In the genomic region with DNA sequence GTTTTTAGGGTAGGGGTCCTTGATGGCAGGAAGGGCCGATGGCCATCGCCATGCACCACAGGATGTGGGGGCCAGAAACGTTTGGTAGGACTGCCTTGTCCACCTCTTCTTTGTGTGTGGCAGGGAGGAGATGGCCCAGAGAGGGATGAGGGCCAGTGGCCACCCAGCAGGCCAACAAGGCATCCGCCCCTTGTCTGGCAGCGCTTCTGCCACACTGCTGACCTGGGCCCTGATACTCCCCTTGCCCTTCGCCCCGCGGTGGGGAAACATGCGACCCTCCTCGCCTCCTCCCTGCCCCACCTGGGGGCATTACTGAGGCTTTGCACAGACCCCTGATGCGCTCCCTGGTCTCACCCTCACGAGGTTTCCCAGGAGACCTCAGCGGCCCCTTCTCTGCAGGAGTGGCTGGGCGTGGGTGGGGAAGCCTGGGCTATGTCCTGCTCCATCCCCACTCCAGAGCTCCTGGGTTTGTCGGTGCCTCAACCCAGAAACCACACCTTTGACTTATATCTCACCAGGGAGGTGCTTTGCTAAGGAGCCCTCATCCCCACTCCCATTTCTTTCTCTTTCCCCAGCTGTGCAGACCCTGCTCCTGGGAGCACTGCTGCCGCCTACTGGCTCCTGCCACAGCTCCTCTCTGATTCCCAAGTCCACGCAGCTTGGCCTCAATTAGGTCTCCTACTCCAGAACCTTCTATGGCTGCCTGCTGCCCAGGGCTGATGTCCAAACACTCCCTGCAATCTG, we compare ENCODE assay signal across 9 cellular contexts. TPM values are rescaled to one million over a fixed set of nuclear protein-coding genes. Genes with fewer than 3 reads are reported as not detected.
A peak's percentile ranks its signal among the peaks of the same experiment; 100 is the strongest.
DNase-seq lines count a peak whose midpoint lies in the region; ATAC-seq, FAIRE-seq and TF ChIP-seq lines count a peak whose summit lies in the region.
"Had no signal": no experiment of that assay in that cellular context is flagged by ENCODE, and none has a peak within 500 bp of the region (broad histone marks: within the 10 kb centered on the region; RNA-seq: fewer than 3 reads in every experiment).

No MANE protein-coding gene starts in this region.

- no peaks in the 10 kb centered on the region for H3K27me3 ChIP-seq in SU-DHL-6 (ENCODE audit: low read length)

- no peaks in the 10 kb centered on the region for H3K9me2 ChIP-seq in SU-DHL-6 (replicated peaks; ENCODE audit: insufficient read depth, low read length)

- no peak for FAIRE-seq in A549 (lab: Jason Lieb, UNC)

- WGBS in A549 (ENCODE audit: missing lambda C conversion rate), result 80% methylated on average over 16 of the region's 17 CpGs

- TF ChIP-seq RAD21 in A549 (conservative IDR thresholded peaks at IDR 0.05 in 1 of 2, IDR thresholded peaks at IDR 0.05 in 1 of 2), result peak; percentile 45 to 51; a peak in 4 of 5 replicates

- no peak overlapping the region for H2AFZ ChIP-seq in SU-DHL-6 (ENCODE audit: low read depth, low read length, severe bottlenecking)

- DNase-seq in A549 (ENCODE audit: low read depth in 1 of 2, low spot score in 1 of 2) (peak in 1 of 2 experiments; percentile 33), GM12865 (ENCODE audit: low read depth) (peak; percentile 14), foreskin melanocyte (no peak), SW480 (ENCODE audit: low spot score) (no peak), NCI-H2029 (lab: John Stamatoyannopoulos, UW) (no peak)
- no peak for DNase-seq in activated CD4-positive, alpha-beta T cell treated with anti-CD3 and anti-CD28 coated beads for 48 hours
- DNase-seq: activated T-cell treated with anti-CD3 and anti-CD28 coated beads, Interleukin-2, amount 50 U/mL, for 48 hours had no signal

- H3K4me1 ChIP-seq in A549, result no peaks in the 10 kb centered on the region

- no peak for TF ChIP-seq POLR2A in A549 (IDR thresholded peaks at IDR 0.05; ENCODE audit: low read length)

- no peaks in the 10 kb centered on the region for H3F3A ChIP-seq in SU-DHL-6 (ENCODE audit: insufficient read depth)

- H3K4me3 ChIP-seq in A549 (no peak overlapping the region), GM12865 (ENCODE audit: low read depth, low read length) (no peak overlapping the region), SU-DHL-6 (ENCODE audit: insufficient read depth, low read length, poor library complexity, severe bottlenecking) (no peak overlapping the region), iPS-18c (ENCODE audit: insufficient read depth, low read depth, low read length) (peak overlapping the region; percentile 24; the same call in 1 of the 2 replicates)

- no peak overlapping the region for H3K9ac ChIP-seq in SU-DHL-6 (ENCODE audit: low read length)

- H3K27ac ChIP-seq in A549 (peak overlapping the region in 1 of 2 experiments; percentile 25; a peak in 1 of 6 replicates), SU-DHL-6 (ENCODE audit: low read depth, low read length) (no peak overlapping the region)

- CTCF ChIA-PET in A549 (lab: Yijun Ruan, JAX), result interaction anchor here (0.6 to 8.1 kb wide), 27 partner anchors 9 to 609 kb away, joined by 3 to 97 read pairs (median 3); no protein-coding TSS in a partner anchor

- ATAC-seq in A549, result peak; percentile 39 to 75; a peak in 4 of 6 replicates

- H3K79me2 ChIP-seq in SU-DHL-6 (ENCODE audit: insufficient read depth, low read length), result no peaks in the 10 kb centered on the region

- H3K4me2 ChIP-seq in A549 (no peak overlapping the region), SU-DHL-6 (ENCODE audit: low read depth, low read length, poor library complexity, severe bottlenecking) (no peak overlapping the region)

- POLR2A ChIA-PET in A549 (lab: Yijun Ruan, JAX), result interaction anchor here (1.0 kb wide), 1 partner anchor 39 kb away, joined by 3 read pairs; a partner anchor contains a TSS

- H4K20me1 ChIP-seq in SU-DHL-6 (ENCODE audit: low read depth, low read length), result no peaks in the 10 kb centered on the region

- H3K9me3 ChIP-seq in A549 (no peaks in the 10 kb centered on the region), SU-DHL-6 (ENCODE audit: insufficient read depth, low read length) (no peaks in the 10 kb centered on the region), iPS-18c (ENCODE audit: control insufficient read depth, insufficient read depth, low read length) (peaks cover 2% of the 10 kb centered on the region)

- no peak for TF ChIP-seq EP300 in A549 (IDR thresholded peaks at IDR 0.05)

- H3K36me3 ChIP-seq in SU-DHL-6 (ENCODE audit: low read length), result no peaks in the 10 kb centered on the region

- TF ChIP-seq CTCF in A549 (IDR thresholded peaks at IDR 0.05), result peak; percentile 55
- peak; percentile 42 for TF ChIP-seq CTCF in GM12865 (IDR thresholded peaks at IDR 0.05; ENCODE audit: insufficient read depth, low read depth, low read length, missing control alignments)
- peak; percentile 42 for TF ChIP-seq CTCF in SU-DHL-6 (IDR thresholded peaks at IDR 0.05; ENCODE audit: insufficient read depth, low read length, poor library complexity, severe bottlenecking)

TF ChIP-seq in A549, 52 proteins besides CTCF, POLR2A, EP300 and RAD21:
- no peak for TF ChIP-seq EHF (CRISPR knock-in tag; IDR thresholded peaks at IDR 0.05)
- TF ChIP-seq SMC3 (IDR thresholded peaks at IDR 0.05), result peak; percentile 57

RNA-seq across cellular contexts. Expression of a gene that starts 38.7 kb away (rescaled TPM):
- polyA plus RNA-seq in A549 (2011; rRNA removed) (59.1 and 103 TPM in 2 replicates), A549 (2017; fragmentation: RNase III; extraction: RNeasy Plus Mini Kit Qiagen cat#74134 plus additional on column Dnase treatment) (18.4 to 19.7 TPM (median 19.5 TPM) in 3 replicates)
- polyA plus RNA-seq in A549 (2012; cell fraction: cytosol; rRNA removed), result 13.8 and 19.7 TPM in 2 replicates
- polyA plus RNA-seq in A549 (2012; cell fraction: nucleus; rRNA removed), result 6.6 and 7.9 TPM in 2 replicates
- polyA minus RNA-seq in A549 (2011; rRNA and poly(A)+ RNA removed), result 242 and 289 TPM in 2 replicates
